Comparison of ENCODE assay signal across 10 cellular contexts in genomic region chr10:71770789-71771188, GRCh38. TPM values are rescaled to one million over a fixed set of nuclear protein-coding genes. Genes with fewer than 3 reads are reported as not detected.
DNase-seq lines count a peak whose midpoint lies in the region; ATAC-seq and TF ChIP-seq lines count a peak whose summit lies in the region.
"Had no signal": no experiment of that assay in that cellular context is flagged by ENCODE, and none has a peak within 500 bp of the region (broad histone marks: within the 10 kb centered on the region; RNA-seq: fewer than 3 reads in every experiment).

No MANE protein-coding gene starts in this region.

- H3K4me1 Mint-ChIP-seq in T-helper 1 cell treated with Interleukin-12 subunit alpha and Interleukin-12 subunit beta and Interleukin-4 antibody, amounts not matched to agents 30 μg/mL and 1 μg/mL, for 36 hours (ENCODE audit: low read depth) = peaks cover 63% of the 10 kb centered on the region

- H3K27me3 ChIP-seq in lower lobe of right lung (ENCODE audit: low read depth) (no peaks in the 10 kb centered on the region), testis (no peaks in the 10 kb centered on the region)

- TF ChIP-seq CTCF in lower lobe of right lung (IDR thresholded peaks at IDR 0.05) (no peak), testis (IDR thresholded peaks at IDR 0.05) (no peak)

- 64 to 81% methylated on average over 3 of the region's 3 CpGs for WGBS in testis, 2 donors

- ATAC-seq in lower lobe of right lung (no peak), HG03196 (IDR thresholded peaks at IDR 0.05; ENCODE audit: unreplicated experiment) (no peak)

- peak overlapping the region; percentile 93 for H3K27ac Mint-ChIP-seq in T-helper 1 cell treated with Interleukin-12 subunit alpha and Interleukin-12 subunit beta and Interleukin-4 antibody, amounts not matched to agents 30 μg/mL and 1 μg/mL, for 36 hours

- no peak for DNase-seq in T-helper 1 cell
- DNase-seq in lower lobe of right lung = peak; percentile 74
- DNase-seq in testis = peak; percentile 33
- DNase-seq in activated gamma-delta T cell (lab: John Stamatoyannopoulos, UW) = no peak
- no peak for DNase-seq in middle frontal gyrus (ENCODE audit: extremely low spot score, low spot score)
- DNase-seq: activated CD4-positive, alpha-beta T cell treated with anti-CD3 and anti-CD28 coated beads for 48 hours; NCI-H69 had no signal

- H3K4me3 Mint-ChIP-seq in T-helper 1 cell treated with Interleukin-12 subunit alpha and Interleukin-12 subunit beta and Interleukin-4 antibody, amounts not matched to agents 30 μg/mL and 1 μg/mL, for 36 hours = peak overlapping the region; percentile 96

- no peaks in the 10 kb centered on the region for H3K27me3 Mint-ChIP-seq in T-helper 1 cell treated with Interleukin-12 subunit alpha and Interleukin-12 subunit beta and Interleukin-4 antibody, amounts not matched to agents 30 μg/mL and 1 μg/mL, for 36 hours (ENCODE audit: low read depth)

- H3K27ac ChIP-seq in angular gyrus (ENCODE audit: low read depth, low read length) = peak overlapping the region; percentile 75
- H3K27ac ChIP-seq in lower lobe of right lung = peak overlapping the region; percentile 96
- peak overlapping the region; percentile 79 to 82 for H3K27ac ChIP-seq in testis

- no peaks in the 10 kb centered on the region for H3K9me3 Mint-ChIP-seq in T-helper 1 cell treated with Interleukin-12 subunit alpha and Interleukin-12 subunit beta and Interleukin-4 antibody, amounts not matched to agents 30 μg/mL and 1 μg/mL, for 36 hours

- H3K36me3 ChIP-seq in lower lobe of right lung (peaks cover 3% of the 10 kb centered on the region), testis (ENCODE audit: low read depth, missing control alignments) (no peaks in the 10 kb centered on the region)

- H3K9me3 ChIP-seq in lower lobe of right lung (no peaks in the 10 kb centered on the region), testis (no peaks in the 10 kb centered on the region)

- TF ChIP-seq POLR2A in testis (IDR thresholded peaks at IDR 0.05) = no peak

- intact Hi-C loops in lower lobe of right lung (cut with DNase I) = no loop called here
- intact Hi-C loops in testis (cut with DNase I; ENCODE audit: low total_unique reads) = loop anchor here (10.0 kb wide), 1 partner anchor 56 kb away; the partner anchor contains the start of gene C10orf105

- H3K36me3 Mint-ChIP-seq in T-helper 1 cell treated with Interleukin-12 subunit alpha and Interleukin-12 subunit beta and Interleukin-4 antibody, amounts not matched to agents 30 μg/mL and 1 μg/mL, for 36 hours (ENCODE audit: low read depth) = peaks cover 28% of the 10 kb centered on the region

- H3K4me1 ChIP-seq in lower lobe of right lung (peaks cover 94% of the 10 kb centered on the region), testis (peaks cover 58% of the 10 kb centered on the region)

- H3K4me3 ChIP-seq in lower lobe of right lung = peak overlapping the region; percentile 80
- H3K4me3 ChIP-seq in testis = no peak overlapping the region

RNA-seq across cellular contexts. Expression of gene VSIR, which starts 2.5 kb away (rescaled TPM):
- total RNA-seq in lower lobe of right lung (117 TPM), testis (10 to 100 TPM; 26.1 to 54.6 TPM)
- 54.4 TPM for polyA plus RNA-seq in testis (ENCODE audit: insufficient read depth, low read depth, low replicate concordance)

RNA-seq across cellular contexts. Expression of gene C10orf105, which starts 51.2 kb away (rescaled TPM):
- total RNA-seq in lower lobe of right lung (0.32 TPM), testis (under 1 TPM; 0.47 to 0.87 TPM)
- 1.7 TPM for polyA plus RNA-seq in testis (ENCODE audit: insufficient read depth, low read depth, low replicate concordance)

Comparison
In these comparisons a context has a peak if more than half of its experiments do, and no peak if none do; other contexts are left out.
1. DNase-seq: peak in lower lobe of right lung (single experiment) and testis (single experiment); none in T-helper 1 cell (0 of 5), activated gamma-delta T cell (single experiment) and middle frontal gyrus (single experiment).
2. Peak in every context shown above with its lines, with median percentiles within 50 percentile points of each other: H3K27ac ChIP-seq.